ENCODE assay signal across 8 cellular contexts in the genomic region with DNA sequence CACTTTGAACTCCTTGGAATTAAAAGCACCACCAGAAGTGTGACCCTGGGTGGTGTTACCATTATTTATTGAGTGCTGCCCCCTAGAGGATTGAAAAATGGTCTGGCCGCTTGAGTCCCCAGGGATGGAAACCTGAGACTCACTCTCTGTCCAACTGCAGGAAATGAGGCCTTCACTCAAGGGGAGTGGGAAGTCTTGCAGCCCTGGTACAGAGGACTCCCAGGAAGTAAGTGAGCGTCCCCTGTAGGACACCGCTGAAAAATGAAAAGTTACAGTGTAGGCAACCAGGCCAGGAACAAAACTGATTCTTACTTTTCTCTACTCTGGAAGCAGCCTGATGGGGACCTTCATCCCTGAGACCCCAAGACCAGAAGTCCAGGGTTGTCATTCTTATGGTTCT. TPM values are rescaled to one million over a fixed set of nuclear protein-coding genes. Genes with fewer than 3 reads are reported as not detected.
DNase-seq lines count a peak whose midpoint lies in the region; ATAC-seq, FAIRE-seq and TF ChIP-seq lines count a peak whose summit lies in the region.

No MANE protein-coding gene starts in this region.

- no peaks in the 10 kb centered on the region for H3K9me3 ChIP-seq in A673 (ENCODE audit: low read depth, low read length, poor library complexity, severe bottlenecking)
- no peaks in the 10 kb centered on the region for H3K9me3 ChIP-seq in SK-N-MC (ENCODE audit: low read depth, low read length)
- no peaks in the 10 kb centered on the region for H3K9me3 ChIP-seq in K562 (replicated peaks; ENCODE audit: control insufficient read depth, insufficient read depth, low read depth, low read length)

- peak; percentile 97 for DNase-seq in A673 (ENCODE audit: low spot score)
- no peak for DNase-seq in GM12892 (ENCODE audit: insufficient read length)
- DNase-seq in NCI-H1105 (lab: John Stamatoyannopoulos, UW): peak; percentile 75
- DNase-seq in SK-N-MC (ENCODE audit: low read depth, low spot score): peak; percentile 51
- peak; percentile 31 to 54 (median 48) for DNase-seq in K562 (ENCODE audit: extremely low read depth in 1 of 4, low spot score in 3 of 4)
- peak; percentile 82 for DNase-seq in iris pigment epithelial cell (ENCODE audit: low read depth)
- peak in 2 of 3 experiments; percentile 8 to 23 for DNase-seq in stimulated activated CD4-positive, alpha-beta T cell treated with anti-CD3 and anti-CD28 coated beads, TNF-alpha, amount 100 ng/mL, for 4 hours (ENCODE audit: low read depth in 3 of 3)

- peak; percentile 40 to 56 for TF ChIP-seq RAD21 in K562 (CRISPR knock-in tag; conservative IDR thresholded peaks at IDR 0.05 in 1 of 2, IDR thresholded peaks at IDR 0.05 in 1 of 2)

- no peak overlapping the region for H2AFZ ChIP-seq in K562 (ENCODE audit: low read depth, low read length)

- H3K4me1 ChIP-seq in A673 (ENCODE audit: insufficient read depth, low read length, poor library complexity, severe bottlenecking): peaks cover 13% of the 10 kb centered on the region
- H3K4me1 ChIP-seq in K562 (replicated peaks in 1 of 2; ENCODE audit: control insufficient read depth in 2 of 2, insufficient read depth in 2 of 2, low read length in 2 of 2): peaks cover 0 to 12% of the 10 kb centered on the region in 2 experiments; a peak in 2 of 5 replicates

- no peaks in the 10 kb centered on the region for H3K79me2 ChIP-seq in K562 (ENCODE audit: control insufficient read depth, insufficient read depth, low read length)

- TF ChIP-seq CTCF in A673 (conservative IDR thresholded peaks at IDR 0.05; ENCODE audit: low read depth, low read length): peak; percentile 91
- TF ChIP-seq CTCF in K562 (IDR thresholded peaks at IDR 0.05 in 2 of 3, conservative IDR thresholded peaks at IDR 0.05 in 1 of 3; ENCODE audit: insufficient read depth in 2 of 3, low read depth in 1 of 3, low read length in 3 of 3): peak; percentile 49 to 56 (median 51); a peak in 5 of 6 replicates

- H3K27ac ChIP-seq in A673 (ENCODE audit: low read depth, low read length, poor library complexity, severe bottlenecking): no peak overlapping the region
- H3K27ac ChIP-seq in SK-N-MC: no peak overlapping the region
- no peak overlapping the region for H3K27ac ChIP-seq in K562 (ENCODE audit: extremely low read depth, low read depth, low read length)

- no peak overlapping the region for H3K4me3 ChIP-seq in A673 (ENCODE audit: low read depth, low read length, poor library complexity, severe bottlenecking)
- H3K4me3 ChIP-seq in SK-N-MC: no peak overlapping the region
- H3K4me3 ChIP-seq in K562: no peak overlapping the region

- intact Hi-C loops in A673 (cut with micrococcal nuclease; ENCODE audit: unreplicated experiment) (loop anchor here (2.0 to 10.0 kb wide), 7 partner anchors 207 to 1655 kb away; no protein-coding TSS in a partner anchor), K562 (cut with micrococcal nuclease) (no loop called here)

- H3K9me1 ChIP-seq in K562 (ENCODE audit: control insufficient read depth, insufficient read depth, low read length): no peaks in the 10 kb centered on the region

- H3K36me3 ChIP-seq in A673 (ENCODE audit: insufficient read depth, low read length, poor library complexity, severe bottlenecking) (no peaks in the 10 kb centered on the region), SK-N-MC (ENCODE audit: insufficient read depth, low read length) (no peaks in the 10 kb centered on the region), K562 (ENCODE audit: control insufficient read depth, insufficient read depth, low read length) (no peaks in the 10 kb centered on the region)

- 0% methylated on average over 3 of the region's 3 CpGs for WGBS in K562 (ENCODE audit: insufficient coverage, low coverage, missing lambda C conversion rate)

- CTCF ChIA-PET in A673 (lab: Charles Lee): interaction anchor here (0.6 kb wide), 1 partner anchor 244 kb away, joined by 4 read pairs; no protein-coding TSS in a partner anchor
- CTCF ChIA-PET in K562 (lab: Yijun Ruan, JAX; ENCODE audit: low intra/inter-chr PET ratio): interaction anchor here (0.6 to 0.9 kb wide), 2 partner anchors 205 to 1420 kb away, joined by 3 to 4 read pairs; no protein-coding TSS in a partner anchor

- BruUV-seq in A673 (replicated peaks; lab: Mats Ljungman, UMichigan) (no TSS peak), K562 (replicated peaks; lab: Mats Ljungman, UMichigan) (no TSS peak)

- H3K9ac ChIP-seq in SK-N-MC (ENCODE audit: insufficient read length): no peak overlapping the region
- no peak overlapping the region for H3K9ac ChIP-seq in K562 (ENCODE audit: insufficient read depth in 1 of 2, low read depth in 2 of 2, low read length in 2 of 2)

- no peak for TF ChIP-seq POLR2A in GM12892 (IDR thresholded peaks at IDR 0.05; ENCODE audit: low read depth, low read length)
- TF ChIP-seq POLR2A in K562 (conservative IDR thresholded peaks at IDR 0.05): no peak

- H3K4me2 ChIP-seq in K562 (ENCODE audit: insufficient read depth, low read length): no peak overlapping the region

- POLR2A ChIA-PET in A673 (lab: Charles Lee; ENCODE audit: low non-redundant PET): no interaction called here
- POLR2A ChIA-PET in K562 (lab: Yijun Ruan, JAX): no interaction called here

- ATAC-seq in HG02798 (IDR thresholded peaks at IDR 0.05; ENCODE audit: poor library complexity, unreplicated experiment) (peak; percentile 69), K562 (peak; percentile 91)

- H4K20me1 ChIP-seq in K562 (replicated peaks; ENCODE audit: control insufficient read depth, insufficient read depth, low read length): no peaks in the 10 kb centered on the region

- in situ Hi-C loops in K562 (cut with MboI): loop anchor here (25.0 kb wide), 1 partner anchor 1418 kb away; no protein-coding TSS in a partner anchor

- peaks cover 27% of the 10 kb centered on the region for H3K27me3 ChIP-seq in A673 (replicated peaks; ENCODE audit: insufficient read depth, low read depth, low read length, poor library complexity)
- H3K27me3 ChIP-seq in K562 (ENCODE audit: control insufficient read depth in 2 of 2, insufficient read depth in 2 of 2, low read length in 2 of 2): peaks cover 3 to 28% of the 10 kb centered on the region in 2 experiments; a peak in 3 of 5 replicates

- FAIRE-seq in GM12892 (lab: Jason Lieb, UNC) (peak; percentile 76), K562 (lab: Jason Lieb, UNC) (peak; percentile 55)

- no peak for TF ChIP-seq EP300 in K562 (IDR thresholded peaks at IDR 0.05; ENCODE audit: low read length)

TF ChIP-seq in K562, 482 proteins besides CTCF, POLR2A, EP300 and RAD21 (continues in another document):
- TF ChIP-seq, protein P1, sequence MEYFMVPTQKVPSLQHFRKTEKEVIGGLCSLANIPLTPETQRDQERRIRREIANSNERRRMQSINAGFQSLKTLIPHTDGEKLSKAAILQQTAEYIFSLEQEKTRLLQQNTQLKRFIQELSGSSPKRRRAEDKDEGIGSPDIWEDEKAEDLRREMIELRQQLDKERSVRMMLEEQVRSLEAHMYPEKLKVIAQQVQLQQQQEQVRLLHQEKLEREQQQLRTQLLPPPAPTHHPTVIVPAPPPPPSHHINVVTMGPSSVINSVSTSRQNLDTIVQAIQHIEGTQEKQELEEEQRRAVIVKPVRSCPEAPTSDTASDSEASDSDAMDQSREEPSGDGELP (CRISPR knock-in tag; IDR thresholded peaks at IDR 0.05; ENCODE audit: borderline replicate concordance): no peak
- 0 out of 2 replicates have a peak, but pooled peaks have one; percentile 5 for TF ChIP-seq SMC3 (conservative IDR thresholded peaks at IDR 0.05; ENCODE audit: insufficient read depth, low read depth, low read length)
- TF ChIP-seq, protein P2, sequence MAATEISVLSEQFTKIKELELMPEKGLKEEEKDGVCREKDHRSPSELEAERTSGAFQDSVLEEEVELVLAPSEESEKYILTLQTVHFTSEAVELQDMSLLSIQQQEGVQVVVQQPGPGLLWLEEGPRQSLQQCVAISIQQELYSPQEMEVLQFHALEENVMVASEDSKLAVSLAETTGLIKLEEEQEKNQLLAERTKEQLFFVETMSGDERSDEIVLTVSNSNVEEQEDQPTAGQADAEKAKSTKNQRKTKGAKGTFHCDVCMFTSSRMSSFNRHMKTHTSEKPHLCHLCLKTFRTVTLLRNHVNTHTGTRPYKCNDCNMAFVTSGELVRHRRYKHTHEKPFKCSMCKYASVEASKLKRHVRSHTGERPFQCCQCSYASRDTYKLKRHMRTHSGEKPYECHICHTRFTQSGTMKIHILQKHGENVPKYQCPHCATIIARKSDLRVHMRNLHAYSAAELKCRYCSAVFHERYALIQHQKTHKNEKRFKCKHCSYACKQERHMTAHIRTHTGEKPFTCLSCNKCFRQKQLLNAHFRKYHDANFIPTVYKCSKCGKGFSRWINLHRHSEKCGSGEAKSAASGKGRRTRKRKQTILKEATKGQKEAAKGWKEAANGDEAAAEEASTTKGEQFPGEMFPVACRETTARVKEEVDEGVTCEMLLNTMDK (IDR thresholded peaks at IDR 0.05; ENCODE audit: borderline replicate concordance, insufficient read depth, low read depth, low read length, poor library complexity, severe bottlenecking): peak; percentile 25

RNA-seq across cellular contexts. Expression of a gene that starts 2.2 kb away (rescaled TPM):
- 4.0 and 7.7 TPM in 2 replicates for total RNA-seq in A673 (2021)
- polyA plus RNA-seq in GM12892 (2012; ENCODE audit: missing spikeins): 1.1 TPM
- total RNA-seq in K562 (2011; cell fraction: chromatin; rRNA removed; ENCODE audit: low replicate concordance): not detected in 2 replicates
- not detected in 2 replicates for total RNA-seq in K562 (2011; cell fraction: nucleolus; rRNA removed)
- not detected in 2 replicates for total RNA-seq in K562 (2011; cell fraction: nucleoplasm; rRNA removed)
- total RNA-seq in K562 (2014; rRNA removed): 0.05 TPM in 1 of 2 replicates, not detected in the other
- total RNA-seq in K562 (2014; rRNA removed; fragmentation: Illumina TruSeq; extraction: Trizol): not detected in 2 replicates
- total RNA-seq in K562 (2015; rRNA removed; fragmentation: Illumina TruSeq; extraction: Trizol): not detected in 2 replicates
- total RNA-seq in K562 (2021): 0.13 and 0.31 TPM in 2 replicates
- polyA plus RNA-seq in K562 (2011; rRNA removed): not detected in 2 replicates
- 0.01 and 0.04 TPM in 2 replicates for polyA plus RNA-seq in K562 (2011; cell fraction: cytosol; rRNA removed)
- polyA plus RNA-seq in K562 (2011; cell fraction: nucleus; rRNA removed): not detected in 2 replicates
- 0.01 and 0.06 TPM in 2 replicates for polyA plus RNA-seq in K562 (2012)
- polyA plus RNA-seq in K562 (2014; fragmentation: Illumina TruSeq; extraction: Trizol): 0.15 TPM in 1 of 2 replicates, not detected in the other
- not detected for polyA plus RNA-seq in K562 (2014; fragmentation: Nextera tagmentation; extraction: Ambion mirVana)
- polyA plus RNA-seq in K562 (2014; rRNA removed): 0.16 TPM in 1 of 2 replicates, not detected in the other
- not detected in 2 replicates for polyA minus RNA-seq in K562 (2011; rRNA and poly(A)+ RNA removed)
- not detected in 2 replicates for polyA minus RNA-seq in K562 (2011; cell fraction: cytosol; rRNA and poly(A)+ RNA removed)
- polyA minus RNA-seq in K562 (2011; cell fraction: nucleus; rRNA and poly(A)+ RNA removed): not detected in 2 replicates
